Comparison of ENCODE assay signal across 29 cellular contexts in the genomic region with DNA sequence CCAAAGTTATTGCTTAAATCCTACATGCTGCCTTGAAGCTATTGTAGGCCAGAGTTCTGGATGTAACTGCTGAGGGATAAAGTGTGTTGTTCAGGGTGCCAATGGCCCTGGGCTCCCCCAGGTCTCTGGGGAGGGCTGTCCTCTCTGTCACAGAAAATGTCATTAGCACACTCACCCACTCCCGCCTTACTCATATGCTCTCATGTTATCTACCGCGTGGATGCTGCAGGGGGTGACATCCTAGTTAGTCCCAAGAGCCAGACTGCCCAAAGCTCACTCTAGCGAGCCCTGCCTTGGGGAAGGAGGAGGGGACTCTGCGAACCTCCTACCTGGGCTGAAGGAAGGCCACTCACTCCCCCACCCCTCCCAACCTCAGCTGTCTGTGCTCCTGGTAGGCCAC.
"Had no signal": no experiment of that assay in that cellular context is flagged by ENCODE, and none has a peak within 500 bp of the region (broad histone marks: within the 10 kb centered on the region; RNA-seq: fewer than 3 reads in every experiment).

No MANE protein-coding gene starts in this region.

- H3K36me3 ChIP-seq: neural progenitor cell, neutrophil, ovary, right lobe of liver, sigmoid colon, stomach, thoracic aorta, thyroid gland, tibial nerve, upper lobe of right lung, uterus had no signal

- ATAC-seq: naive thymus-derived CD4-positive, alpha-beta T cell; psoas muscle; right cardiac atrium; right lobe of liver; stimulated activated naive B cell treated with anti-CD40 and anti-IgM and Interleukin-4, amounts not matched to agents 10 μg/mL and 1 μg/mL and 100 μg/mL, for 72 hours; upper lobe of right lung had no signal

- H3K4me1 ChIP-seq: parathyroid adenoma, psoas muscle, right lobe of liver, sigmoid colon, thyroid gland, tibial nerve, upper lobe of right lung, uterus had no signal

- H3K27ac ChIP-seq: neural progenitor cell, neutrophil, ovary, parathyroid adenoma, psoas muscle, right lobe of liver, sigmoid colon, stomach, thoracic aorta, thyroid gland, tibial nerve, upper lobe of right lung, uterus had no signal

- H3K9me3 ChIP-seq: neutrophil, ovary, psoas muscle, right lobe of liver, sigmoid colon, stomach, thoracic aorta, thyroid gland, tibial nerve, upper lobe of right lung, uterus had no signal

- H3K4me3 Mint-ChIP-seq: naive thymus-derived CD4-positive, alpha-beta T cell; natural killer cell; nephron; neural progenitor cell; stimulated activated naive B cell treated with anti-CD40 and anti-IgM and Interleukin-4, amounts not matched to agents 10 μg/mL and 1 μg/mL and 100 μg/mL, for 72 hours; stimulated activated naive CD8-positive, alpha-beta T cell treated with anti-CD3 and anti-CD28 coated beads, Interleukin-15, Interleukin-2, amounts not matched to agents 100 ng/mL and 50 ng/mL, for 24 hours had no signal

- H3K36me3 Mint-ChIP-seq: natural killer cell; neural progenitor cell; stimulated activated naive B cell treated with anti-CD40 and anti-IgM and Interleukin-4, amounts not matched to agents 10 μg/mL and 1 μg/mL and 100 μg/mL, for 72 hours had no signal

- H3K79me2 ChIP-seq: parathyroid adenoma had no signal

- H3K9me3 Mint-ChIP-seq: naive thymus-derived CD4-positive, alpha-beta T cell; natural killer cell; nephron; neural progenitor cell; stimulated activated naive B cell treated with anti-CD40 and anti-IgM and Interleukin-4, amounts not matched to agents 10 μg/mL and 1 μg/mL and 100 μg/mL, for 72 hours; stimulated activated naive CD8-positive, alpha-beta T cell treated with anti-CD3 and anti-CD28 coated beads, Interleukin-15, Interleukin-2, amounts not matched to agents 100 ng/mL and 50 ng/mL, for 24 hours had no signal

- H3K4me1 Mint-ChIP-seq: natural killer cell; stimulated activated naive B cell treated with anti-CD40 and anti-IgM and Interleukin-4, amounts not matched to agents 10 μg/mL and 1 μg/mL and 100 μg/mL, for 72 hours had no signal

- H3K4me3 ChIP-seq: neural progenitor cell, ovary, psoas muscle, right lobe of liver, sigmoid colon, stomach, thoracic aorta, thyroid gland, tibial nerve, upper lobe of right lung, uterus had no signal

- H3K4me2 ChIP-seq: neural progenitor cell had no signal

- H3K27ac Mint-ChIP-seq: naive thymus-derived CD4-positive, alpha-beta T cell; natural killer cell; nephron; neural progenitor cell; progenitor cell of endocrine pancreas; stimulated activated naive B cell treated with anti-CD40 and anti-IgM and Interleukin-4, amounts not matched to agents 10 μg/mL and 1 μg/mL and 100 μg/mL, for 72 hours; stimulated activated naive CD8-positive, alpha-beta T cell treated with anti-CD3 and anti-CD28 coated beads, Interleukin-15, Interleukin-2, amounts not matched to agents 100 ng/mL and 50 ng/mL, for 24 hours had no signal

- H3K9ac ChIP-seq: neural progenitor cell, parathyroid adenoma had no signal

- DNase-seq: naive thymus-derived CD4-positive, alpha-beta T cell; natural killer cell; nucleus accumbens; ovary; posterior cingulate gyrus; psoas muscle; right cardiac atrium; right lobe of liver; sigmoid colon; small intestine; stimulated activated CD4-positive, alpha-beta T cell treated with anti-CD3 and anti-CD28 coated beads, Interleukin-15, amount 100 ng/mL, for 24 hours; stimulated activated CD4-positive, alpha-beta T cell treated with anti-CD3 and anti-CD28 coated beads, Interleukin-4, amount 100 ng/mL, for 1 hour; stimulated activated CD4-positive, alpha-beta T cell treated with anti-CD3 and anti-CD28 coated beads, Interleukin-4, amount 100 ng/mL, for 4 hours; stimulated activated CD8-positive, alpha-beta memory T cell treated with anti-CD3 and anti-CD28 coated beads, Interleukin-4, amount 100 ng/mL, for 48 hours; stimulated activated naive B cell treated with anti-CD40 and anti-IgM and Interleukin-4, amounts not matched to agents 10 μg/mL and 1 μg/mL and 100 μg/mL, for 72 hours; stimulated activated naive CD4-positive, alpha-beta T cell treated with Interleukin-2 at 50 U/mL for 16 hours; stomach; thyroid gland; trophoblast cell; upper lobe of right lung; uterus had no signal

- H2AFZ ChIP-seq: neural progenitor cell, parathyroid adenoma had no signal

- H3K27me3 ChIP-seq: neural progenitor cell, ovary, right lobe of liver, sigmoid colon, thyroid gland, upper lobe of right lung, uterus had no signal
